14 cellular contexts compared by ENCODE assay signal in the genomic region with DNA sequence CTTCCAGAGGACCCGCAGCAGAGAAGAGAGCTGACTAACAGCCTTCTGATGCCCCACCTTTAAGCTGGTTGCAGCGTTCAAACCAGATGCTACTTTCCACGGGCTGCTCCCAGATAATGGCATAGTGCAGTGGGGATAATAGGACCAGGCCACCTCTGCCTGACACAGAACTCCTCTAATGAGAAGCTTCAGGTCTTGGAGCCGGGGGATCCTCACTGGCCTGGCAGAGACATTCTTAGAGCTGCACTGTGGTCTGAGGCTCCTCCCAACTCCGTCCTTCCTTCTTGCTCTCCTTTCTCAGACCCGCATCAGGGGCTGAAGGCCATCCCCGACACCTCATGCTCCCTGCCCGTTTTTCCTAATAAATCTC.
"Had no signal": no experiment of that assay in that cellular context is flagged by ENCODE, and none has a peak within 500 bp of the region (broad histone marks: within the 10 kb centered on the region; RNA-seq: fewer than 3 reads in every experiment).

No MANE protein-coding gene starts in this region.

- H3K4me3 ChIP-seq: left ventricle myocardium inferior, ovary, tibial artery, vagina had no signal

- H3K27ac Mint-ChIP-seq: endodermal cell; T-helper 1 cell treated with Interleukin-12 subunit alpha and Interleukin-12 subunit beta and Interleukin-4 antibody, amounts not matched to agents 30 μg/mL and 1 μg/mL, for 36 hours had no signal

- DNase-seq: activated CD4-positive, alpha-beta T cell treated with anti-CD3 and anti-CD28 coated beads, Interleukin-2, amount 50 U/mL, for 4 hours; activated CD4-positive, CD25-positive, alpha-beta regulatory T cell treated with anti-CD3 and anti-CD28 coated beads, Interleukin-2, amount 50 U/mL, for 72 hours; activated naive CD4-positive, alpha-beta T cell treated with anti-CD3 and anti-CD28 coated beads, Interleukin-2, amount 50 U/mL, for 16 hours; activated T-cell treated with anti-CD3 and anti-CD28 coated beads, Interleukin-2, amount 50 U/mL, for 1 hour; endodermal cell; mesendoderm; ovary; stimulated activated CD4-positive, alpha-beta T cell treated with anti-CD3 and anti-CD28 coated beads, Interleukin-4, amount 100 ng/mL, for 4 hours; tibial artery had no signal

- H3K36me3 ChIP-seq: left ventricle myocardium inferior, ovary, tibial artery, vagina had no signal

- H3K4me1 ChIP-seq: left ventricle myocardium inferior had no signal

- H3K9me3 Mint-ChIP-seq: endodermal cell; nephron; T-helper 1 cell treated with Interleukin-12 subunit alpha and Interleukin-12 subunit beta and Interleukin-4 antibody, amounts not matched to agents 30 μg/mL and 1 μg/mL, for 36 hours had no signal

- H3K27me3 ChIP-seq: ovary, tibial artery, vagina had no signal

- H3K36me3 Mint-ChIP-seq: brain had no signal

- H3K27ac ChIP-seq: left ventricle myocardium inferior, ovary, tibial artery had no signal

- H3K27me3 Mint-ChIP-seq: brain had no signal

- H3K4me3 Mint-ChIP-seq: brain; endodermal cell; nephron; T-helper 1 cell treated with Interleukin-12 subunit alpha and Interleukin-12 subunit beta and Interleukin-4 antibody, amounts not matched to agents 30 μg/mL and 1 μg/mL, for 36 hours had no signal

- H3K9me3 ChIP-seq: left ventricle myocardium inferior, ovary, tibial artery, vagina had no signal
